In genomic region chr6:120854583-120854982, GRCh38 we compare ENCODE assay signal across 34 cellular contexts.
"Had no signal": no experiment of that assay in that cellular context is flagged by ENCODE, and none has a peak within 500 bp of the region (broad histone marks: within the 10 kb centered on the region; RNA-seq: fewer than 3 reads in every experiment).

No MANE protein-coding gene starts in this region.

- FAIRE-seq: astrocyte, bronchial epithelial cell had no signal

- DNase-seq: activated effector memory CD4-positive, alpha-beta T cell treated with anti-CD3 and anti-CD28 coated beads, Interleukin-2, amount 50 U/mL, for 16 hours; activated effector memory CD4-positive, alpha-beta T cell treated with Interleukin-2 at 50 U/mL for 16 hours; activated gamma-delta T cell; activated gamma-delta T cell treated with Interleukin-2 at 50 U/mL for 16 hours; activated naive CD4-positive, alpha-beta T cell; activated naive CD4-positive, alpha-beta T cell treated with anti-CD3 and anti-CD28 coated beads for 36 hours; activated naive CD4-positive, alpha-beta T cell treated with anti-CD3 and anti-CD28 coated beads, Interleukin-2, amount 10 ng/mL, durations not matched to agents 7 days and 5 days; activated naive CD4-positive, alpha-beta T cell treated with anti-CD3 and anti-CD28 coated beads, Interleukin-2, amount 50 U/mL, for 16 hours; activated naive CD4-positive, alpha-beta T cell treated with Interleukin-2 at 50 U/mL for 16 hours; activated naive CD8-positive, alpha-beta T cell treated with anti-CD3 and anti-CD28 coated beads for 36 hours; activated naive CD8-positive, alpha-beta T cell treated with anti-CD3 and anti-CD28 coated beads, Interleukin-2, amount 10 ng/mL, durations not matched to agents 7 days and 5 days; activated naive CD8-positive, alpha-beta T cell treated with anti-CD3 and anti-CD28 coated beads, Interleukin-2, amount 50 U/mL, for 24 hours; activated T-cell treated with anti-CD3 and anti-CD28 coated beads, Interleukin-2, amount 50 U/mL, for 1 hour; activated T-cell treated with anti-CD3 and anti-CD28 coated beads, Interleukin-2, amount 50 U/mL, for 24 hours; activated T-cell treated with anti-CD3 and anti-CD28 coated beads, Interleukin-2, amount 50 U/mL, for 4 hours; activated T-cell treated with anti-CD3 and anti-CD28 coated beads, Interleukin-2, amount 50 U/mL, for 48 hours; activated T-cell treated with anti-CD3 and anti-CD28 coated beads, Interleukin-2, amount 50 U/mL, for 72 hours; adrenal gland; amniotic stem cell; amygdala; anterior cingulate cortex; aorta; body of pancreas; brain microvascular endothelial cell; caudate nucleus; central memory CD4-positive, alpha-beta T cell; cerebellar nuclear complex had no signal

- H3K9me3 ChIP-seq: adrenal gland, ascending aorta, body of pancreas, breast epithelium had no signal

- H3K4me3 ChIP-seq: adrenal gland, ascending aorta, body of pancreas, breast epithelium, cardiac muscle cell had no signal

- H3K4me1 ChIP-seq: adrenal gland, ascending aorta, body of pancreas, breast epithelium had no signal

- H3K27ac ChIP-seq: adrenal gland, ascending aorta, body of pancreas, brain microvascular endothelial cell, breast epithelium, cardiac muscle cell had no signal

- ATAC-seq: activated naive CD4-positive, alpha-beta T cell treated with anti-CD3 and anti-CD28 coated beads, Interleukin-2, amount 50 U/mL, for 72 hours; activated naive CD8-positive, alpha-beta T cell treated with anti-CD3 and anti-CD28 coated beads, Interleukin-2, amount 50 U/mL, for 24 hours; activated T-cell treated with anti-CD3 and anti-CD28 coated beads, Interleukin-2, amount 50 U/mL, for 4 hours; activated T-cell treated with anti-CD3 and anti-CD28 coated beads, Interleukin-2, amount 50 U/mL, for 72 hours; activated T-helper 17 cell treated with anti-CD3 and anti-CD28 coated beads, Interleukin-2, amount 50 U/mL, for 72 hours; body of pancreas had no signal

- H3K27me3 ChIP-seq: adrenal gland, ascending aorta, body of pancreas, brain microvascular endothelial cell, breast epithelium, cardiac muscle cell had no signal

- H3K36me3 ChIP-seq: adrenal gland, ascending aorta, brain microvascular endothelial cell, breast epithelium, cardiac muscle cell had no signal
